10 cellular contexts compared by ENCODE assay signal in genomic region chr4:73541251-73541650, GRCh38. TPM values are rescaled to one million over a fixed set of nuclear protein-coding genes. Genes with fewer than 3 reads are reported as not detected.
"Had no signal": no experiment of that assay in that cellular context is flagged by ENCODE, and none has a peak within 500 bp of the region (broad histone marks: within the 10 kb centered on the region; RNA-seq: fewer than 3 reads in every experiment).

No MANE protein-coding gene starts in this region.

- H3K27ac ChIP-seq: GM23248, HL-60 had no signal

- H3K9me3 ChIP-seq: HAP-1 had no signal

- H3K4me3 ChIP-seq: GM23248, HAP-1 had no signal

- H3K4me3 Mint-ChIP-seq: HFFc6 had no signal

- H3K9ac ChIP-seq: GM23248 had no signal

- H3K4me1 ChIP-seq: HAP-1 had no signal

- H3K36me3 ChIP-seq: HAP-1 had no signal

- H3K9me3 Mint-ChIP-seq: HFFc6 had no signal

- H2AFZ ChIP-seq: GM23248 had no signal

- DNase-seq: GM23248, GOT3, H7, HFFc6, IMR-90 had no signal

- H3K27ac Mint-ChIP-seq: HFFc6 had no signal

- ATAC-seq: HCT116 had no signal

RNA-seq across cellular contexts. Expression of gene AFM, which starts 59.7 kb away (rescaled TPM):
- total RNA-seq: GM23248, H4, H7, HFFc6, HT1080, IMR-90 had no signal
- polyA plus RNA-seq: GM23248, IMR-90 had no signal
